Comparison of ENCODE assay signal across 17 cellular contexts in the genomic region with DNA sequence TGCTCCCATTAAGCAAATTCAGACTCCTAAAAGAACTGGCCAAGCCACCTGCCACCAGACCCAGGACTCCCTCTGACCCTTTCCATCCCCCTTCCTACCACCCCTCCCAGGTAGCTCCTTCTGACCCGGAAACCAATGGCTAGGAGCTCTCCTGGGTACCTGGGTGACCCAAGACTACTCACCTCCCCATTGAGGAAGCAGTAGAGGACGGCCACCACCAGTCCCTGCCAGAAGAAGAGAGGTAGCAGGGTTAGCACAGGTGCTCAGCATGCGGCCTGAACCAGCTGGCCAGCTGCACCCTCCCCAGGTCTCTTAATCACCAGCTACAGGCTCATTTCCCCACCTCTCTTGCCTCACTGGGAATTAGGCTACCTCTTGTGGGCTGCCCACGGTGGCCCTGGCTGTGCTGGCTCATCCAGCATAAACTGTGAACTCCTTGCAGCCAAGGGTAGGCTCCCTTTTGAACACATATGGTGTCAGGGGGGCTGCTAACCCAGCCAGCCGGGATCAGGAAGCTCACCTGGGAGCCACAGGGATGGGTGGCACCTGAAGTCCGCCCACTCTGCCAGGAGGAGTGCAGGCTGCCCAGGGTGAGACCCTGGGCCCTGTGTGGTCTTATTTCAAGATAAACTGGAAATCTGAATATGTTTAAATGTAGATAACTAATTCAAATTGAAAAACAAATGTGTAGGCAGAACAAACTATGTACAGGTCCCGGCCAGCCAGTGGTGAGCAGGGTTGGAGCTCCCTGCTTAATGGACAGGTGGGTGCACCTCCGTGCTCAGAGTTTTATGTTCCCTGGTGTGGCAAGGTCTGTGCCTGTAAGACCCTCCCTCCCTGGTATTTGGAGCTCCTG. TPM values are rescaled to one million over a fixed set of nuclear protein-coding genes. Genes with fewer than 3 reads are reported as not detected.
DNase-seq lines count a peak whose midpoint lies in the region; ATAC-seq and TF ChIP-seq lines count a peak whose summit lies in the region.
"Had no signal": no experiment of that assay in that cellular context is flagged by ENCODE, and none has a peak within 500 bp of the region (broad histone marks: within the 10 kb centered on the region; RNA-seq: fewer than 3 reads in every experiment).

No MANE protein-coding gene starts in this region.

- intact Hi-C loops in right lobe of liver (cut with DNase I): no loop called here

- no peaks in the 10 kb centered on the region; the same call in 1 of the 2 replicates for H3F3A ChIP-seq in GM23338 (replicated peaks; ENCODE audit: low read depth)

- no peak overlapping the region for H2AFZ ChIP-seq in GM23338

- H3K27me3 ChIP-seq in GM23338 (ENCODE audit: insufficient read depth) (no peaks in the 10 kb centered on the region), endodermal cell (ENCODE audit: control insufficient read depth, insufficient read depth, low read length, poor library complexity, severe bottlenecking) (no peaks in the 10 kb centered on the region), right lobe of liver (no peaks in the 10 kb centered on the region), subcutaneous abdominal adipose tissue (ENCODE audit: control insufficient read depth in 5 of 5, insufficient read depth in 4 of 5, low read length in 5 of 5) (no peaks in the 10 kb centered on the region)

- no peaks in the 10 kb centered on the region for H3K36me3 ChIP-seq in GM23338 (ENCODE audit: insufficient read depth)
- no peaks in the 10 kb centered on the region for H3K36me3 ChIP-seq in endodermal cell (ENCODE audit: control insufficient read depth, insufficient read depth, low read length)
- H3K36me3 ChIP-seq in right lobe of liver: peaks cover 0 to 29% (median 8%) of the 10 kb centered on the region in 4 donors
- H3K36me3 ChIP-seq in subcutaneous abdominal adipose tissue (ENCODE audit: control insufficient read depth in 5 of 5, insufficient read depth in 5 of 5, low read length in 5 of 5): peaks cover 0 to 37% (median 33%) of the 10 kb centered on the region in 5 donors

- peaks cover 10% of the 10 kb centered on the region; the same call in 2 of the 3 replicates for H3K36me3 Mint-ChIP-seq in GM23338 (ENCODE audit: low read depth)
- peaks cover 2% of the 10 kb centered on the region for H3K36me3 Mint-ChIP-seq in endodermal cell (ENCODE audit: low read depth)
- no peaks in the 10 kb centered on the region for H3K36me3 Mint-ChIP-seq in immature natural killer cell

- no peak for TF ChIP-seq POLR2A in right lobe of liver (IDR thresholded peaks at IDR 0.05)

- ATAC-seq in GM23338 (peak; percentile 27), right lobe of liver (peak in 3 of 4 donors; percentile 17 to 34 (median 30))

- no peaks in the 10 kb centered on the region for H3K9me2 ChIP-seq in GM23338 (ENCODE audit: insufficient read depth)

- no peaks in the 10 kb centered on the region for H4K20me1 ChIP-seq in GM23338 (replicated peaks; ENCODE audit: insufficient read depth)

- no peak overlapping the region for H3K4me3 ChIP-seq in GM23338
- no peak overlapping the region for H3K4me3 ChIP-seq in endodermal cell (ENCODE audit: low read length)
- no peak overlapping the region for H3K4me3 ChIP-seq in right lobe of liver
- H3K4me3 ChIP-seq in subcutaneous abdominal adipose tissue (ENCODE audit: low read depth in 1 of 5, low read length in 5 of 5): no peak overlapping the region

- H3K9me3 Mint-ChIP-seq in GM23338 (no peaks in the 10 kb centered on the region), endodermal cell (no peaks in the 10 kb centered on the region), immature natural killer cell (no peaks in the 10 kb centered on the region)

- H3K4me1 Mint-ChIP-seq in GM23338: peaks cover 15% of the 10 kb centered on the region
- H3K4me1 Mint-ChIP-seq in endodermal cell: peaks cover 25% of the 10 kb centered on the region
- no peaks in the 10 kb centered on the region for H3K4me1 Mint-ChIP-seq in immature natural killer cell

- H3K9ac ChIP-seq in endodermal cell (ENCODE audit: extremely low read depth, low read length, poor library complexity, severe bottlenecking) (no peak overlapping the region), subcutaneous abdominal adipose tissue (ENCODE audit: low read length in 5 of 5) (no peak overlapping the region)

- DNase-seq in GM23338 (ENCODE audit: low spot score): no peak
- DNase-seq in endodermal cell: peak; percentile 43
- no peak for DNase-seq in right lobe of liver
- no peak for DNase-seq in stimulated activated naive CD4-positive, alpha-beta T cell treated with Interleukin-2 at 50 U/mL for 16 hours (lab: John Stamatoyannopoulos, UW)
- no peak for DNase-seq in immature natural killer cell
- DNase-seq in T-helper 1 cell: no peak
- DNase-seq: C1 segment of cervical spinal cord, GOT3, KG1, NCI-H1436 treated with DMSO at 0.1 percent for 48 hours, NCI-H2081 treated with DMSO at 0.1 percent for 48 hours, NCI-H2227 treated with DMSO at 0.1 percent for 48 hours, NCI-H524, OCI-M1, SHP77 treated with DMSO at 0.1 percent for 48 hours had no signal

- no peaks in the 10 kb centered on the region for H3K79me2 ChIP-seq in GM23338 (replicated peaks; ENCODE audit: insufficient read depth)

- 89 to 100% methylated on average over 5 to 8 of the region's 8 CpGs for WGBS in endodermal cell (ENCODE audit: insufficient coverage in 1 of 2, insufficient read length in 1 of 2), 2 experiments
- 100% methylated on average over 2 of the region's 8 CpGs for WGBS in right lobe of liver (ENCODE audit: insufficient coverage, low coverage, low lambda C conversion rate, missing lambda C conversion rate)

- no peaks in the 10 kb centered on the region for H3K9me3 ChIP-seq in endodermal cell (ENCODE audit: control insufficient read depth, low read length)
- no peaks in the 10 kb centered on the region for H3K9me3 ChIP-seq in right lobe of liver
- H3K9me3 ChIP-seq in subcutaneous abdominal adipose tissue (ENCODE audit: control insufficient read depth in 5 of 5, low read length in 5 of 5): no peaks in the 10 kb centered on the region

- H3K27ac ChIP-seq in GM23338 (ENCODE audit: low read depth) (no peak overlapping the region), endodermal cell (ENCODE audit: low read depth, low read length) (no peak overlapping the region), right lobe of liver (no peak overlapping the region), subcutaneous abdominal adipose tissue (ENCODE audit: low read depth, low read length) (peak overlapping the region; percentile 50)

- TF ChIP-seq CTCF in GM23338 (conservative IDR thresholded peaks at IDR 0.05; ENCODE audit: low read depth in 2 of 2) (no peak), endodermal cell (conservative IDR thresholded peaks at IDR 0.05) (no peak), right lobe of liver (IDR thresholded peaks at IDR 0.05) (no peak)

- no peak overlapping the region for H3K27ac Mint-ChIP-seq in GM23338
- no peak overlapping the region for H3K27ac Mint-ChIP-seq in endodermal cell
- no peak overlapping the region for H3K27ac Mint-ChIP-seq in immature natural killer cell

- no peak overlapping the region for H3K4me2 ChIP-seq in GM23338

- peaks cover 11% of the 10 kb centered on the region for H3K27me3 Mint-ChIP-seq in GM23338 (ENCODE audit: insufficient read depth, low read depth, poor library complexity)
- H3K27me3 Mint-ChIP-seq in endodermal cell (ENCODE audit: insufficient read depth): peaks cover 2% of the 10 kb centered on the region
- peaks cover 2 to 6% (median 2%) of the 10 kb centered on the region in 3 donors for H3K27me3 Mint-ChIP-seq in immature natural killer cell (ENCODE audit: low read depth in 3 of 3)

- H3K4me3 Mint-ChIP-seq in GM23338: no peak overlapping the region
- no peak overlapping the region for H3K4me3 Mint-ChIP-seq in endodermal cell
- no peak overlapping the region for H3K4me3 Mint-ChIP-seq in immature natural killer cell

- H3K4me1 ChIP-seq in GM23338 (ENCODE audit: insufficient read depth) (peaks cover 13% of the 10 kb centered on the region; the same call in 1 of the 2 replicates), endodermal cell (ENCODE audit: control insufficient read depth, insufficient read depth, low read length) (no peaks in the 10 kb centered on the region), right lobe of liver (peaks cover 0 to 16% (median 8%) of the 10 kb centered on the region in 4 donors), subcutaneous abdominal adipose tissue (ENCODE audit: control insufficient read depth in 5 of 5, insufficient read depth in 5 of 5, low read length in 5 of 5) (peaks cover 3 to 23% (median 9%) of the 10 kb centered on the region in 5 donors)

RNA-seq across cellular contexts. Expression of a gene that starts 9.9 kb away (rescaled TPM):
- total RNA-seq in GM23338 (2014; rRNA removed; shearing (Covaris generic)): 7.2 and 8.8 TPM in 2 replicates
- polyA plus RNA-seq in GM23338 (2016; fragmentation: Nextera tagmentation; extraction: Ambion mirVana) (8.3 and 8.6 TPM in 2 replicates), immature natural killer cell (not detected)
- total RNA-seq in endodermal cell (10 to 100 TPM; 12.0 to 16.2 TPM), right lobe of liver (10 to 100 TPM; 37.3 to 96.6 (median 73.5) TPM)
- polyA plus RNA-seq in endodermal cell (2013, experiment 1 of 2): 4.8 TPM
- 3.5 TPM for polyA plus RNA-seq in endodermal cell (2013, experiment 2 of 2)
- total RNA-seq: RPMI7951 had no signal
